Comparison of ENCODE assay signal across 14 cellular contexts in genomic region chr18:9079863-9080528, GRCh38. TPM values are rescaled to one million over a fixed set of nuclear protein-coding genes. Genes with fewer than 3 reads are reported as not detected.
DNase-seq lines count a peak whose midpoint lies in the region; ATAC-seq, FAIRE-seq and TF ChIP-seq lines count a peak whose summit lies in the region.
"Had no signal": no experiment of that assay in that cellular context is flagged by ENCODE, and none has a peak within 500 bp of the region (broad histone marks: within the 10 kb centered on the region; RNA-seq: fewer than 3 reads in every experiment).

No MANE protein-coding gene starts in this region.

- peak overlapping the region; percentile 12 for H2AFZ ChIP-seq in K562 (ENCODE audit: low read depth, low read length)

- TF ChIP-seq CTCF in right atrium auricular region (IDR thresholded peaks at IDR 0.05) = no peak
- no peak for TF ChIP-seq CTCF in K562 (IDR thresholded peaks at IDR 0.05 in 2 of 3, conservative IDR thresholded peaks at IDR 0.05 in 1 of 3; ENCODE audit: insufficient read depth in 2 of 3, low read depth in 1 of 3, low read length in 3 of 3)
- TF ChIP-seq CTCF in D721Med (IDR thresholded peaks at IDR 0.05; ENCODE audit: insufficient read depth, missing control alignments) = no peak

- CTCF ChIA-PET in K562 (lab: Yijun Ruan, JAX; ENCODE audit: low intra/inter-chr PET ratio) = no interaction called here

- H3K27ac ChIP-seq in right atrium auricular region = no peak overlapping the region
- no peak overlapping the region for H3K27ac ChIP-seq in K562 (ENCODE audit: extremely low read depth, low read depth, low read length)

- H4K20me1 ChIP-seq in K562 (replicated peaks; ENCODE audit: control insufficient read depth, insufficient read depth, low read length) = no peaks in the 10 kb centered on the region

- H3K36me3 ChIP-seq in right atrium auricular region (no peaks in the 10 kb centered on the region), K562 (ENCODE audit: control insufficient read depth, insufficient read depth, low read length) (no peaks in the 10 kb centered on the region)
- H3K36me3 ChIP-seq: heart right ventricle had no signal

- no peak for TF ChIP-seq POLR2A in K562 (conservative IDR thresholded peaks at IDR 0.05)

- H3K4me3 ChIP-seq in right atrium auricular region (no peak overlapping the region), K562 (no peak overlapping the region)
- H3K4me3 ChIP-seq: heart right ventricle had no signal

- WGBS in K562 (ENCODE audit: insufficient coverage, low coverage, missing lambda C conversion rate) = 14% methylated on average over 5 of the region's 5 CpGs

- H3K9me3 ChIP-seq in right atrium auricular region = no peaks in the 10 kb centered on the region
- H3K9me3 ChIP-seq in K562 (replicated peaks; ENCODE audit: control insufficient read depth, insufficient read depth, low read depth, low read length) = no peaks in the 10 kb centered on the region
- H3K9me3 ChIP-seq: heart right ventricle had no signal

- POLR2A ChIA-PET in K562 (lab: Yijun Ruan, JAX) = interaction anchor here (0.9 to 1.4 kb wide), 4 partner anchors 12 to 59 kb away, joined by 3 to 6 read pairs (median 3); no protein-coding TSS in a partner anchor

- TF ChIP-seq EP300 in K562 (IDR thresholded peaks at IDR 0.05; ENCODE audit: low read length) = no peak

- DNase-seq in left ventricle myocardium superior (no peak), right atrium auricular region (ENCODE audit: low spot score) (no peak), K562 (ENCODE audit: extremely low read depth in 1 of 4, low spot score in 3 of 4) (no peak), midbrain (lab: John Stamatoyannopoulos, UW) (peak; percentile 54), NCI-H1417 (lab: John Stamatoyannopoulos, UW) (no peak), NCI-H1092 (lab: John Stamatoyannopoulos, UW) (no peak), D721Med (ENCODE audit: insufficient read length, low spot score) (no peak)
- DNase-seq: activated CD4-positive, alpha-beta T cell treated with anti-CD3 and anti-CD28 coated beads, Interleukin-2, amount 50 U/mL, for 48 hours; DMS53; heart right ventricle; T1000 had no signal

- ATAC-seq in left ventricle myocardium superior = peak; percentile 50
- ATAC-seq in K562 = no peak
- ATAC-seq in HG03280 (IDR thresholded peaks at IDR 0.05; ENCODE audit: unreplicated experiment) = no peak
- ATAC-seq: activated naive CD4-positive, alpha-beta T cell treated with anti-CD3 and anti-CD28 coated beads, Interleukin-2, amount 50 U/mL, for 72 hours; HCT116 had no signal

- H3K4me1 ChIP-seq in right atrium auricular region (no peaks in the 10 kb centered on the region), K562 (replicated peaks in 1 of 2; ENCODE audit: control insufficient read depth in 2 of 2, insufficient read depth in 2 of 2, low read length in 2 of 2) (peaks cover 0 to 6% of the 10 kb centered on the region in 2 experiments; a peak in 3 of 5 replicates)

- no peak for FAIRE-seq in K562 (lab: Jason Lieb, UNC)
- no peak for FAIRE-seq in D721Med (lab: Jason Lieb, UNC)

- H3K9ac ChIP-seq in K562 (ENCODE audit: insufficient read depth in 1 of 2, low read depth in 2 of 2, low read length in 2 of 2) = no peak overlapping the region

- in situ Hi-C loops in K562 (cut with MboI) = loop anchor here (10.0 kb wide), 1 partner anchor 255 kb away; the partner anchor contains the start of gene TWSG1

- TF ChIP-seq RAD21 in K562 (CRISPR knock-in tag; conservative IDR thresholded peaks at IDR 0.05 in 1 of 2, IDR thresholded peaks at IDR 0.05 in 1 of 2) = no peak

- no TSS peak for BruUV-seq in K562 (replicated peaks; lab: Mats Ljungman, UMichigan)

- H3K27me3 ChIP-seq in right atrium auricular region = no peaks in the 10 kb centered on the region
- H3K27me3 ChIP-seq in K562 (ENCODE audit: control insufficient read depth in 2 of 2, insufficient read depth in 2 of 2, low read length in 2 of 2) = no peaks in the 10 kb centered on the region
- H3K27me3 ChIP-seq: heart right ventricle had no signal

- no peaks in the 10 kb centered on the region for H3K9me1 ChIP-seq in K562 (ENCODE audit: control insufficient read depth, insufficient read depth, low read length)

- H3K4me2 ChIP-seq in K562 (ENCODE audit: insufficient read depth, low read length) = no peak overlapping the region

- intact Hi-C loops in left ventricle myocardium superior (cut with micrococcal nuclease) = loop anchor here (10.0 kb wide), 1 partner anchor 435 kb away; no protein-coding TSS in a partner anchor
- intact Hi-C loops in K562 (cut with micrococcal nuclease) = loop anchor here (10.0 kb wide), 1 partner anchor 255 kb away; the partner anchor contains the start of gene TWSG1

- H3K79me2 ChIP-seq in K562 (ENCODE audit: control insufficient read depth, insufficient read depth, low read length) = no peaks in the 10 kb centered on the region

TF ChIP-seq in K562, 482 proteins besides CTCF, POLR2A, EP300 and RAD21 (continues in another document):
- no peak for TF ChIP-seq SMAD3 (CRISPR knock-in tag; conservative IDR thresholded peaks at IDR 0.05)
- no peak for TF ChIP-seq POU5F1 (IDR thresholded peaks at IDR 0.05; ENCODE audit: borderline replicate concordance, low read depth, low read length, partially characterized antibody)
- TF ChIP-seq PRMT5 (CRISPR knock-in tag; IDR thresholded peaks at IDR 0.05) = no peak
- TF ChIP-seq KDM1A (IDR thresholded peaks at IDR 0.05) = peak in 1 of 2 experiments; percentile 51; a peak in 1 of 4 replicates
- no peak for TF ChIP-seq KLF16 (IDR thresholded peaks at IDR 0.05)

RNA-seq across cellular contexts. Expression of gene NDUFV2, which starts 22.5 kb away (rescaled TPM):
- total RNA-seq in left ventricle myocardium superior = 496 TPM
- 100 to 1,000 TPM; 167 to 225 TPM for total RNA-seq in right atrium auricular region
- total RNA-seq in K562 (2011; cell fraction: chromatin; rRNA removed; ENCODE audit: low replicate concordance) = 122 and 367 TPM in 2 replicates
- 101 and 132 TPM in 2 replicates for total RNA-seq in K562 (2011; cell fraction: nucleolus; rRNA removed)
- total RNA-seq in K562 (2011; cell fraction: nucleoplasm; rRNA removed) = 250 and 347 TPM in 2 replicates
- 213 and 332 TPM in 2 replicates for total RNA-seq in K562 (2014; rRNA removed)
- total RNA-seq in K562 (2014; rRNA removed; fragmentation: Illumina TruSeq; extraction: Trizol) = 378 and 409 TPM in 2 replicates
- total RNA-seq in K562 (2015; rRNA removed; fragmentation: Illumina TruSeq; extraction: Trizol) = 341 and 397 TPM in 2 replicates
- 302 and 312 TPM in 2 replicates for total RNA-seq in K562 (2021)
- 451 and 487 TPM in 2 replicates for polyA plus RNA-seq in K562 (2011; rRNA removed)
- 117 and 214 TPM in 2 replicates for polyA plus RNA-seq in K562 (2011; cell fraction: cytosol; rRNA removed)
- polyA plus RNA-seq in K562 (2011; cell fraction: nucleus; rRNA removed) = 97.9 and 211 TPM in 2 replicates
- polyA plus RNA-seq in K562 (2012) = 263 and 279 TPM in 2 replicates
- 354 and 361 TPM in 2 replicates for polyA plus RNA-seq in K562 (2014; fragmentation: Illumina TruSeq; extraction: Trizol)
- polyA plus RNA-seq in K562 (2014; fragmentation: Nextera tagmentation; extraction: Ambion mirVana) = 100 to 1,000 TPM; 384 to 550 TPM
- polyA plus RNA-seq in K562 (2014; rRNA removed) = 389 and 437 TPM in 2 replicates
- polyA minus RNA-seq in K562 (2011; rRNA and poly(A)+ RNA removed) = 148 and 223 TPM in 2 replicates
- polyA minus RNA-seq in K562 (2011; cell fraction: cytosol; rRNA and poly(A)+ RNA removed) = 44.6 and 66.0 TPM in 2 replicates
- 155 and 334 TPM in 2 replicates for polyA minus RNA-seq in K562 (2011; cell fraction: nucleus; rRNA and poly(A)+ RNA removed)

RNA-seq across cellular contexts. Expression of gene ANKRD12, which starts 56.6 kb away (rescaled TPM):
- total RNA-seq in left ventricle myocardium superior (46.1 TPM), right atrium auricular region (10 to 100 TPM; 22.3 to 32.3 TPM), K562 (2014; rRNA removed) (15.9 and 24.7 TPM in 2 replicates), K562 (2014; rRNA removed; fragmentation: Illumina TruSeq; extraction: Trizol) (23.6 and 29.9 TPM in 2 replicates), K562 (2015; rRNA removed; fragmentation: Illumina TruSeq; extraction: Trizol) (24.7 and 28.2 TPM in 2 replicates), K562 (2021) (24.2 and 25.4 TPM in 2 replicates)
- total RNA-seq in K562 (2011; cell fraction: chromatin; rRNA removed; ENCODE audit: low replicate concordance) = 17.5 and 89.7 TPM in 2 replicates
- total RNA-seq in K562 (2011; cell fraction: nucleolus; rRNA removed) = 16.0 and 17.8 TPM in 2 replicates
- 20.1 and 30.6 TPM in 2 replicates for total RNA-seq in K562 (2011; cell fraction: nucleoplasm; rRNA removed)
- polyA plus RNA-seq in K562 (2011; rRNA removed) (10.7 and 11.8 TPM in 2 replicates), K562 (2014; fragmentation: Illumina TruSeq; extraction: Trizol) (9.5 and 16.0 TPM in 2 replicates), K562 (2014; fragmentation: Nextera tagmentation; extraction: Ambion mirVana) (10 to 100 TPM; 12.3 to 15.7 TPM), K562 (2014; rRNA removed) (5.8 and 6.6 TPM in 2 replicates)
- polyA plus RNA-seq in K562 (2011; cell fraction: cytosol; rRNA removed) = 1.3 and 3.0 TPM in 2 replicates
- polyA plus RNA-seq in K562 (2011; cell fraction: nucleus; rRNA removed) = 18.0 and 18.6 TPM in 2 replicates
- 10.7 and 12.0 TPM in 2 replicates for polyA plus RNA-seq in K562 (2012)
- 88.7 and 115 TPM in 2 replicates for polyA minus RNA-seq in K562 (2011; rRNA and poly(A)+ RNA removed)
- 21.7 and 26.1 TPM in 2 replicates for polyA minus RNA-seq in K562 (2011; cell fraction: cytosol; rRNA and poly(A)+ RNA removed)
- 29.1 and 58.8 TPM in 2 replicates for polyA minus RNA-seq in K562 (2011; cell fraction: nucleus; rRNA and poly(A)+ RNA removed)
